In the genomic region with DNA sequence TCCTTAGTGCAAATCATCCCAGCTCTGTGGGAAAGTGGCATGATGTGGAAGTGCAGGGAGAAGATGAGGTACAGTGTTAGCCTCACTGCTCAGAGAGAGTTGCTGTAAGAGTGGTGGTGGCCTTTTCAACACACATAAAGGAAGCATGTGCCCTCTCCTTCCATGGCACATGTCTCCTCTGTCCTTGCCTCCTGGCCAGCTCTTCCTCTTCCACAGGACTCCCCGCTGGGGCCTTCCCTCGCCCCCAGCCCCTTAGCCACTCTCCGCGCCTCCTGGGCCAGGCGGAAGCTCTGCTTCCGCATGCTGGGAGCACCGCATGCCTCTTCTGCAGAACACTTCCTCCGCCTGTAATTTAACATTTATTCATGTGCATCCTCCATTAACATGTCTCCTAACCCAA, we compare ENCODE assay signal across 18 cellular contexts. TPM values are rescaled to one million over a fixed set of nuclear protein-coding genes. Genes with fewer than 3 reads are reported as not detected.
DNase-seq lines count a peak whose midpoint lies in the region; ATAC-seq, FAIRE-seq and TF ChIP-seq lines count a peak whose summit lies in the region.
"Had no signal": no experiment of that assay in that cellular context is flagged by ENCODE, and none has a peak within 500 bp of the region (broad histone marks: within the 10 kb centered on the region; RNA-seq: fewer than 3 reads in every experiment).

No MANE protein-coding gene starts in this region.

- TF ChIP-seq POLR2A in GM12892 (IDR thresholded peaks at IDR 0.05; ENCODE audit: low read depth, low read length): no peak

- peak; percentile 33 for ATAC-seq in activated B cell treated with CpG ODN at 0.5 μM for 24 hours (ENCODE audit: low read depth)
- ATAC-seq: A549 had no signal

- TF ChIP-seq CTCF in activated B cell treated with CpG ODN at 0.5 μM for 24 hours (IDR thresholded peaks at IDR 0.05): no peak
- TF ChIP-seq CTCF in neural crest cell (conservative IDR thresholded peaks at IDR 0.05): no peak
- no peak for TF ChIP-seq CTCF in Caco-2 (IDR thresholded peaks at IDR 0.05; ENCODE audit: insufficient read depth in 1 of 2, low read depth in 1 of 2, low read length in 1 of 2, severe bottlenecking in 1 of 2, unreplicated experiment in 1 of 2)

- intact Hi-C loops in activated B cell treated with CpG ODN at 0.5 μM for 24 hours (cut with micrococcal nuclease): loop anchor here (2.0 kb wide), 1 partner anchor 63 kb away; no protein-coding TSS in a partner anchor
- intact Hi-C loops in Caco-2 (cut with micrococcal nuclease; ENCODE audit: unreplicated experiment): no loop called here

- CTCF ChIA-PET in activated B cell treated with CpG ODN at 0.5 μM for 24 hours (lab: Charles Lee): no interaction called here
- CTCF ChIA-PET in Caco-2 (lab: Charles Lee): no interaction called here

- H3K4me1 Mint-ChIP-seq in T-helper 2 cell treated with Interferon-gamma antibody and Interleukin-4, amounts not matched to agents 5 μg/mL and 100 μg/mL, for 36 hours (ENCODE audit: low read depth): peaks cover 8% of the 10 kb centered on the region
- H3K4me1 Mint-ChIP-seq in activated B cell treated with CpG ODN at 0.5 μM for 24 hours: peaks cover 37% of the 10 kb centered on the region
- peaks cover 9% of the 10 kb centered on the region for H3K4me1 Mint-ChIP-seq in neural crest cell
- H3K4me1 Mint-ChIP-seq in Caco-2 (ENCODE audit: low read depth, unreplicated experiment): no peaks in the 10 kb centered on the region

- no peaks in the 10 kb centered on the region for H3K27me3 ChIP-seq in Caco-2 (replicated peaks; ENCODE audit: control insufficient read depth, insufficient read depth, low read length)
- H3K27me3 ChIP-seq: neutrophil had no signal

- no peaks in the 10 kb centered on the region for H3K9me3 Mint-ChIP-seq in T-helper 2 cell treated with Interferon-gamma antibody and Interleukin-4, amounts not matched to agents 5 μg/mL and 100 μg/mL, for 36 hours
- H3K9me3 Mint-ChIP-seq in activated B cell treated with CpG ODN at 0.5 μM for 24 hours: no peaks in the 10 kb centered on the region
- H3K9me3 Mint-ChIP-seq in neural crest cell: no peaks in the 10 kb centered on the region
- no peaks in the 10 kb centered on the region for H3K9me3 Mint-ChIP-seq in Caco-2 (ENCODE audit: unreplicated experiment)
- H3K9me3 Mint-ChIP-seq: central memory CD8-positive, alpha-beta T cell had no signal

- DNase-seq in T-helper 2 cell treated with Interferon-gamma antibody and Interleukin-4, amounts not matched to agents 5 μg/mL and 100 μg/mL, for 36 hours (ENCODE audit: low spot score): no peak
- no peak for DNase-seq in T-helper 2 cell
- no peak for DNase-seq in GM12892 (ENCODE audit: insufficient read length)
- no peak for DNase-seq in activated B cell treated with CpG ODN at 0.5 μM for 24 hours
- DNase-seq in neural crest cell (ENCODE audit: low read depth, low spot score): no peak
- DNase-seq in Caco-2: no peak
- DNase-seq in hippocampal formation (lab: John Stamatoyannopoulos, UW): no peak
- DNase-seq in iPS-NIHi11 (ENCODE audit: low spot score): no peak
- DNase-seq: NCI-H82, SHP77 treated with DMSO at 0.1 percent for 48 hours, stomach had no signal

- FAIRE-seq in GM12892 (lab: Jason Lieb, UNC): peak; percentile 56
- FAIRE-seq: A549, TTC549 had no signal

- H3K4me3 ChIP-seq in Caco-2 (ENCODE audit: low read depth, low read length): no peak overlapping the region
- H3K4me3 ChIP-seq: A549, HAP-1, stomach had no signal

- no peaks in the 10 kb centered on the region for H3K9me3 ChIP-seq in Caco-2
- H3K9me3 ChIP-seq: A549, HAP-1, neutrophil, stomach had no signal

- no peaks in the 10 kb centered on the region for H3K4me1 ChIP-seq in Caco-2
- H3K4me1 ChIP-seq: A549 had no signal

- no peaks in the 10 kb centered on the region for H3K36me3 Mint-ChIP-seq in T-helper 2 cell treated with Interferon-gamma antibody and Interleukin-4, amounts not matched to agents 5 μg/mL and 100 μg/mL, for 36 hours (ENCODE audit: low read depth)
- H3K36me3 Mint-ChIP-seq in activated B cell treated with CpG ODN at 0.5 μM for 24 hours (ENCODE audit: low read depth) (no peaks in the 10 kb centered on the region), neural crest cell (ENCODE audit: low read depth) (no peaks in the 10 kb centered on the region), Caco-2 (ENCODE audit: insufficient read depth, unreplicated experiment) (no peaks in the 10 kb centered on the region)

- POLR2A ChIA-PET in activated B cell treated with CpG ODN at 0.5 μM for 24 hours (lab: Charles Lee): interaction anchor here (1.3 kb wide), 1 partner anchor 54 kb away, joined by 3 read pairs; no protein-coding TSS in a partner anchor
- POLR2A ChIA-PET in Caco-2 (lab: Charles Lee): no interaction called here

- no TSS peak for BruUV-seq in Caco-2 (replicated peaks; lab: Mats Ljungman, UMichigan)

- H3K4me3 Mint-ChIP-seq in T-helper 2 cell treated with Interferon-gamma antibody and Interleukin-4, amounts not matched to agents 5 μg/mL and 100 μg/mL, for 36 hours: peak overlapping the region; percentile 48
- peak overlapping the region; percentile 29 for H3K4me3 Mint-ChIP-seq in activated B cell treated with CpG ODN at 0.5 μM for 24 hours
- no peak overlapping the region for H3K4me3 Mint-ChIP-seq in neural crest cell
- no peak overlapping the region for H3K4me3 Mint-ChIP-seq in Caco-2 (ENCODE audit: unreplicated experiment)
- H3K4me3 Mint-ChIP-seq: central memory CD8-positive, alpha-beta T cell had no signal

- no peak overlapping the region for H3K27ac Mint-ChIP-seq in T-helper 2 cell treated with Interferon-gamma antibody and Interleukin-4, amounts not matched to agents 5 μg/mL and 100 μg/mL, for 36 hours
- H3K27ac Mint-ChIP-seq in activated B cell treated with CpG ODN at 0.5 μM for 24 hours (peak overlapping the region; percentile 73), neural crest cell (ENCODE audit: unreplicated experiment) (peak overlapping the region; percentile 13), Caco-2 (ENCODE audit: unreplicated experiment) (no peak overlapping the region)

- peaks cover 32% of the 10 kb centered on the region for H3K27me3 Mint-ChIP-seq in T-helper 2 cell treated with Interferon-gamma antibody and Interleukin-4, amounts not matched to agents 5 μg/mL and 100 μg/mL, for 36 hours (ENCODE audit: low read depth)
- H3K27me3 Mint-ChIP-seq in activated B cell treated with CpG ODN at 0.5 μM for 24 hours: peaks cover 10% of the 10 kb centered on the region
- H3K27me3 Mint-ChIP-seq in neural crest cell (ENCODE audit: low read depth): peaks cover 18% of the 10 kb centered on the region
- peaks cover 11% of the 10 kb centered on the region for H3K27me3 Mint-ChIP-seq in Caco-2 (ENCODE audit: insufficient read depth, unreplicated experiment)

- H3K36me3 ChIP-seq in Caco-2 (ENCODE audit: control insufficient read depth, insufficient read depth, low read length): no peaks in the 10 kb centered on the region
- H3K36me3 ChIP-seq: HAP-1, neutrophil, stomach had no signal

RNA-seq across cellular contexts. Expression of a gene that starts 4.8 kb away (rescaled TPM):
- polyA plus RNA-seq in GM12892 (2012; ENCODE audit: missing spikeins): 3.9 TPM
- not detected in 2 replicates for total RNA-seq in activated B cell treated with CpG ODN at 0.5 μM for 24 hours
- 0.09 TPM in 1 of 2 replicates, not detected in the other for total RNA-seq in neural crest cell
- total RNA-seq in Caco-2 (2022): not detected in 2 replicates
- total RNA-seq: fibroblast of villous mesenchyme, LHCN-M2 had no signal
- polyA plus RNA-seq: A549 had no signal

Comparison
In these comparisons a context has a peak if more than half of its experiments do, and no peak if none do; other contexts are left out.
1. H3K27ac Mint-ChIP-seq: peak in activated B cell treated with CpG ODN at 0.5 μM for 24 hours (single experiment) and neural crest cell (single experiment); none in T-helper 2 cell treated with Interferon-gamma antibody and Interleukin-4, amounts not matched to agents 5 μg/mL and 100 μg/mL, for 36 hours (single experiment) and Caco-2 (single experiment).
2. H3K4me3 Mint-ChIP-seq: peak in T-helper 2 cell treated with Interferon-gamma antibody and Interleukin-4, amounts not matched to agents 5 μg/mL and 100 μg/mL, for 36 hours (single experiment) and activated B cell treated with CpG ODN at 0.5 μM for 24 hours (single experiment); none in neural crest cell (single experiment) and Caco-2 (single experiment).